Comparison of ENCODE assay signal across 1 cellular context in the genomic region with DNA sequence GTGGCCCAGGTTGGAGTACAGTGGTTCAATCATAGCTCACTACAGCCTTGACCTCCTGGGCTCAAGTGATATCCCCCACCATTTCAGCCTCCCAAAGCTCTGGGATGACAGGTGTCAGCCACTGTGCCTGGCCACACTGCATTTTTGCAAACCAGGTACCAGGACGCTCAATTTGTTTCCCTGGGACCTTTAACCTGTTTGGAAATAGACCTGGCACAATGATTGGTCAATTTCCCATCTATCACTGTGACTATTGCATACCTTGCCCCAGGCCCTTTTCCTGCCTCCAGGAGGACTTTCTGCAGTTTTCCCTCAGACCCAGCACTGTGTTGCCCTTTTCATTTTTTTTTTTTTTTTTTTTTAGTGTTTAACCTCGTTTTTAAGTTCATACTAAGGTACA.
TF ChIP-seq lines count a peak whose summit lies in the region.

No MANE protein-coding gene starts in this region.

TF ChIP-seq in H1, 55 proteins besides CTCF, POLR2A, EP300 and RAD21:
- TF ChIP-seq TAF7 (optimal IDR thresholded peaks at IDR 0.05; ENCODE audit: borderline replicate concordance, low read depth, low read length) (no peak), NANOG (IDR thresholded peaks at IDR 0.05; ENCODE audit: insufficient read depth, low read depth, low read length, poor library complexity, severe bottlenecking) (no peak), CREB1 (IDR thresholded peaks at IDR 0.05) (no peak), KDM5A (IDR thresholded peaks at IDR 0.05; ENCODE audit: low read length) (no peak), USF2 (IDR thresholded peaks at IDR 0.05; ENCODE audit: low read length) (no peak), BCL11A (IDR thresholded peaks at IDR 0.05; ENCODE audit: low read depth in 2 of 2, low read length in 2 of 2) (no peak), EGR1 (IDR thresholded peaks at IDR 0.05; ENCODE audit: borderline replicate concordance, low read depth, low read length) (no peak), KDM4A (IDR thresholded peaks at IDR 0.05; ENCODE audit: low read depth, low read length, severe bottlenecking) (no peak), MAX (IDR thresholded peaks at IDR 0.05) (no peak), SRF (IDR thresholded peaks at IDR 0.05; ENCODE audit: low read depth, low read length) (no peak), CHD7 (IDR thresholded peaks at IDR 0.05; ENCODE audit: insufficient replicate concordance, low read length) (no peak), SIRT6 (IDR thresholded peaks at IDR 0.05; ENCODE audit: low read length) (no peak), ASH2L (IDR thresholded peaks at IDR 0.05; ENCODE audit: low read length) (no peak), GABPA (IDR thresholded peaks at IDR 0.05; ENCODE audit: borderline replicate concordance, insufficient read depth, low read length) (no peak), CEBPB (IDR thresholded peaks at IDR 0.05; ENCODE audit: low read depth, low read length) (no peak), KDM1A (IDR thresholded peaks at IDR 0.05; ENCODE audit: borderline replicate concordance, low read length) (no peak), GTF2F1 (IDR thresholded peaks at IDR 0.05; ENCODE audit: borderline replicate concordance, low read depth, low read length) (no peak), SIN3A (conservative IDR thresholded peaks at IDR 0.05 in 1 of 2, IDR thresholded peaks at IDR 0.05 in 1 of 2; ENCODE audit: low read depth in 1 of 2, low read length in 2 of 2) (no peak), RXRA (IDR thresholded peaks at IDR 0.05; ENCODE audit: insufficient read depth, low read depth, low read length) (no peak)
